In genomic region chr6:27174958-27175357, GRCh38 we compare ENCODE assay signal across 1 cellular context.
A peak's percentile ranks its signal among the peaks of the same experiment; 100 is the strongest.
TF ChIP-seq lines count a peak whose summit lies in the region.

No MANE protein-coding gene starts in this region.

TF ChIP-seq in HepG2, 621 proteins besides CTCF, POLR2A, EP300 and RAD21:
- no peak for TF ChIP-seq FOXO4 (CRISPR knock-in tag; conservative IDR thresholded peaks at IDR 0.05)
- no peak for TF ChIP-seq ZBTB49 (CRISPR knock-in tag; IDR thresholded peaks at IDR 0.05; ENCODE audit: borderline replicate concordance)
- no peak for TF ChIP-seq ZNF431 (CRISPR knock-in tag; IDR thresholded peaks at IDR 0.05; ENCODE audit: borderline replicate concordance, low read depth)
- 0 out of 2 replicates have a peak, but pooled peaks have one; percentile 38 for TF ChIP-seq ZSCAN20 (CRISPR knock-in tag; IDR thresholded peaks at IDR 0.05; ENCODE audit: borderline replicate concordance)
